In genomic region chr2:42967959-42968674, GRCh38 we compare ENCODE assay signal across 11 cellular contexts.
DNase-seq lines count a peak whose midpoint lies in the region; ATAC-seq and TF ChIP-seq lines count a peak whose summit lies in the region.
"Had no signal": no experiment of that assay in that cellular context is flagged by ENCODE, and none has a peak within 500 bp of the region (broad histone marks: within the 10 kb centered on the region; RNA-seq: fewer than 3 reads in every experiment).

No MANE protein-coding gene starts in this region.

- no peak overlapping the region for H3K14ac ChIP-seq in trophoblast cell (ENCODE audit: low read length)

- H3K18ac ChIP-seq in trophoblast cell (ENCODE audit: low read length), result no peak overlapping the region

- H3K4me2 ChIP-seq in trophoblast cell (ENCODE audit: low read length), result no peak overlapping the region

- H2AK5ac ChIP-seq in trophoblast cell (ENCODE audit: low read length), result no peak overlapping the region

- H4K8ac ChIP-seq in trophoblast cell (ENCODE audit: low read depth, low read length), result no peak overlapping the region

- no peak overlapping the region for H3K9ac ChIP-seq in trophoblast cell (ENCODE audit: low read length)

- no peak overlapping the region for H2AFZ ChIP-seq in trophoblast cell (ENCODE audit: insufficient read depth, low read length, poor library complexity)

- no CpG with 5 or more reads among the region's 15 CpGs for WGBS in trophoblast cell (ENCODE audit: extremely low coverage, insufficient coverage, insufficient read length)

- H3K79me2 ChIP-seq in trophoblast cell (ENCODE audit: control insufficient read depth, insufficient read depth, low read length, poor library complexity), result no peaks in the 10 kb centered on the region

- H3K27ac ChIP-seq in trophoblast cell (ENCODE audit: low read depth, low read length), result no peak overlapping the region

- DNase-seq in AG10803 (ENCODE audit: low read depth) (peak; percentile 93), NCI-H69 (lab: John Stamatoyannopoulos, UW) (peak; percentile 20), fibroblast of peridontal ligament (ENCODE audit: extremely low read depth) (peak; percentile 97), trophoblast cell (no peak), NCI-H1105 (lab: John Stamatoyannopoulos, UW) (no peak), NCI-H526 treated with DMSO at 0.1 percent for 48 hours (lab: John Stamatoyannopoulos, UW) (no peak)
- no peak for DNase-seq in activated naive CD4-positive, alpha-beta T cell (lab: John Stamatoyannopoulos, UW)
- DNase-seq: activated CD4-positive, CD25-positive, alpha-beta regulatory T cell; NCI-H1694 treated with DMSO at 0.1 percent for 48 hours; stimulated activated CD4-positive, alpha-beta T cell treated with anti-CD3 and anti-CD28 coated beads, Interleukin-2, amount 100 ng/mL, for 24 hours had no signal

- no peaks in the 10 kb centered on the region for H3K36me3 ChIP-seq in trophoblast cell (ENCODE audit: control insufficient read depth in 1 of 2, insufficient read depth in 2 of 2, low read length in 2 of 2)

- H3K4ac ChIP-seq in trophoblast cell (ENCODE audit: low read depth, low read length), result no peak overlapping the region

- no peak overlapping the region for H3K23ac ChIP-seq in trophoblast cell (ENCODE audit: low read length)

- H3K79me1 ChIP-seq in trophoblast cell (ENCODE audit: low read length), result no peaks in the 10 kb centered on the region

- peak overlapping the region; percentile 17 for H2BK12ac ChIP-seq in trophoblast cell (ENCODE audit: low read length)

- no peak overlapping the region for H4K12ac ChIP-seq in trophoblast cell (ENCODE audit: low read depth, low read length)

- H2BK5ac ChIP-seq in trophoblast cell (ENCODE audit: low read depth, low read length, poor library complexity), result no peak overlapping the region

- no peak for ATAC-seq in activated CD4-positive, CD25-positive, alpha-beta regulatory T cell treated with anti-CD3 and anti-CD28 coated beads, Interleukin-2, amount 50 U/mL, for 24 hours

- no peak overlapping the region for H4K91ac ChIP-seq in trophoblast cell (ENCODE audit: low read depth, low read length)

- no peaks in the 10 kb centered on the region for H3K27me3 ChIP-seq in trophoblast cell (ENCODE audit: insufficient read depth, low read length)

- no peak for TF ChIP-seq CTCF in AG10803 (conservative IDR thresholded peaks at IDR 0.05; ENCODE audit: low read length)

- H3K9me3 ChIP-seq in trophoblast cell (ENCODE audit: insufficient read depth, low read depth, low read length), result no peaks in the 10 kb centered on the region

- peaks cover 3 to 4% of the 10 kb centered on the region in 2 experiments for H3K4me1 ChIP-seq in trophoblast cell (ENCODE audit: control insufficient read depth in 1 of 2, insufficient read depth in 2 of 2, low read length in 2 of 2)

- H3K4me3 ChIP-seq in AG10803 (ENCODE audit: low read length) (no peak overlapping the region), trophoblast cell (ENCODE audit: low read depth, low read length) (no peak overlapping the region)

- H2BK120ac ChIP-seq in trophoblast cell (ENCODE audit: insufficient read depth, low read length, poor library complexity), result no peak overlapping the region

Comparison
In these comparisons a context has a peak if more than half of its experiments do, and no peak if none do; other contexts are left out.
1. DNase-seq: peak in AG10803 (single experiment), NCI-H69 (single experiment) and fibroblast of peridontal ligament (single experiment); none in trophoblast cell (0 of 2), NCI-H1105 (single experiment), activated naive CD4-positive, alpha-beta T cell (0 of 4) and NCI-H526 treated with DMSO at 0.1 percent for 48 hours (single experiment).